ENCODE assay signal across 9 cellular contexts in genomic region chr7:47647213-47647985, GRCh38.
DNase-seq lines count a peak whose midpoint lies in the region; ATAC-seq, FAIRE-seq and TF ChIP-seq lines count a peak whose summit lies in the region.
"Had no signal": no experiment of that assay in that cellular context is flagged by ENCODE, and none has a peak within 500 bp of the region (broad histone marks: within the 10 kb centered on the region; RNA-seq: fewer than 3 reads in every experiment).

No MANE protein-coding gene starts in this region.

- TF ChIP-seq CTCF in heart left ventricle (IDR thresholded peaks at IDR 0.05) (no peak), chondrocyte (IDR thresholded peaks at IDR 0.05) (no peak), uterus (IDR thresholded peaks at IDR 0.05) (no peak)

- H3K27ac Mint-ChIP-seq in chondrocyte (ENCODE audit: unreplicated experiment) = peak overlapping the region; percentile 98
- no peak overlapping the region for H3K27ac Mint-ChIP-seq in T-helper 17 cell

- peaks cover 66% of the 10 kb centered on the region for H3K4me1 Mint-ChIP-seq in chondrocyte (ENCODE audit: low read depth)
- H3K4me1 Mint-ChIP-seq in T-helper 17 cell = peaks cover 2% of the 10 kb centered on the region

- no peak for TF ChIP-seq POLR2A in heart left ventricle (IDR thresholded peaks at IDR 0.05)
- TF ChIP-seq POLR2A in uterus (IDR thresholded peaks at IDR 0.05) = no peak

- FAIRE-seq in frontal cortex (lab: Jason Lieb, UNC) = no peak
- FAIRE-seq: kidney had no signal

- DNase-seq in heart left ventricle (peak in 1 of 5 donors; percentile 51), Right ventricle myocardium inferior (ENCODE audit: missing footprints) (no peak), chondrocyte (ENCODE audit: low spot score) (no peak), uterus (no peak), frontal cortex (ENCODE audit: low spot score in 2 of 2) (no peak), T-helper 17 cell (no peak)
- DNase-seq in NK-92 treated with Interleukin-12 subunit alpha and Interleukin-12 subunit beta, amount 100 ng/mL, for 24 hours (lab: John Stamatoyannopoulos, UW) = no peak
- DNase-seq: kidney had no signal

- ATAC-seq in heart left ventricle (peak in 3 of 4 donors; percentile 30 to 56 (median 49)), Right ventricle myocardium inferior (no peak), HG03378 (IDR thresholded peaks at IDR 0.05; ENCODE audit: unreplicated experiment) (peak; percentile 67), T-helper 17 cell (no peak)

- H3K27me3 ChIP-seq in heart left ventricle = no peaks in the 10 kb centered on the region
- H3K27me3 ChIP-seq in uterus = no peaks in the 10 kb centered on the region

- no peak overlapping the region for H3K4me3 ChIP-seq in heart left ventricle
- H3K4me3 ChIP-seq in uterus = no peak overlapping the region

- WGBS in heart left ventricle, 4 donors = 46 to 60% (median 50%) methylated on average over 8 of the region's 8 CpGs

- peaks cover 0 to 19% (median 0%) of the 10 kb centered on the region in 12 donors for H3K9me3 ChIP-seq in heart left ventricle
- no peaks in the 10 kb centered on the region for H3K9me3 ChIP-seq in uterus
- no peaks in the 10 kb centered on the region for H3K9me3 ChIP-seq in T-helper 17 cell (ENCODE audit: control insufficient read depth, low read length, poor library complexity, severe bottlenecking)

- H3K4me1 ChIP-seq in heart left ventricle (peaks cover 0 to 23% (median 8%) of the 10 kb centered on the region in 12 donors), uterus (peaks cover 0 to 4% of the 10 kb centered on the region in 2 donors)

- no peaks in the 10 kb centered on the region for H3K36me3 ChIP-seq in heart left ventricle
- H3K36me3 ChIP-seq in uterus = no peaks in the 10 kb centered on the region

- H3K4me3 Mint-ChIP-seq in chondrocyte (ENCODE audit: unreplicated experiment) (no peak overlapping the region), T-helper 17 cell (no peak overlapping the region)

- H3K9me3 Mint-ChIP-seq in chondrocyte (ENCODE audit: low read depth) = peaks cover 9% of the 10 kb centered on the region

- H3K27ac ChIP-seq in heart left ventricle (peak overlapping the region in 7 of 12 donors; percentile 2 to 73 (median 33)), uterus (peak overlapping the region; percentile 61 to 67)

- H3K36me3 Mint-ChIP-seq in chondrocyte (ENCODE audit: low read depth) = peaks cover 10% of the 10 kb centered on the region
- no peaks in the 10 kb centered on the region for H3K36me3 Mint-ChIP-seq in T-helper 17 cell (ENCODE audit: low read depth)

- H3K27me3 Mint-ChIP-seq in chondrocyte (ENCODE audit: low read depth) (no peaks in the 10 kb centered on the region), T-helper 17 cell (no peaks in the 10 kb centered on the region)

- intact Hi-C loops in heart left ventricle (cut with DNase I) (loop anchor here in 1 of 10 donors (5.0 kb wide), 1 partner anchor 55 kb away; no protein-coding TSS in a partner anchor), Right ventricle myocardium inferior (cut with DNase I) (no loop called here), uterus (cut with DNase I; ENCODE audit: low total_unique reads) (no loop called here)

Comparison
In these comparisons a context has a peak if more than half of its experiments do, and no peak if none do; other contexts are left out.
1. ATAC-seq: peak in heart left ventricle (3 of 4) and HG03378 (single experiment); none in Right ventricle myocardium inferior (single experiment) and T-helper 17 cell (single experiment).